In the genomic region with DNA sequence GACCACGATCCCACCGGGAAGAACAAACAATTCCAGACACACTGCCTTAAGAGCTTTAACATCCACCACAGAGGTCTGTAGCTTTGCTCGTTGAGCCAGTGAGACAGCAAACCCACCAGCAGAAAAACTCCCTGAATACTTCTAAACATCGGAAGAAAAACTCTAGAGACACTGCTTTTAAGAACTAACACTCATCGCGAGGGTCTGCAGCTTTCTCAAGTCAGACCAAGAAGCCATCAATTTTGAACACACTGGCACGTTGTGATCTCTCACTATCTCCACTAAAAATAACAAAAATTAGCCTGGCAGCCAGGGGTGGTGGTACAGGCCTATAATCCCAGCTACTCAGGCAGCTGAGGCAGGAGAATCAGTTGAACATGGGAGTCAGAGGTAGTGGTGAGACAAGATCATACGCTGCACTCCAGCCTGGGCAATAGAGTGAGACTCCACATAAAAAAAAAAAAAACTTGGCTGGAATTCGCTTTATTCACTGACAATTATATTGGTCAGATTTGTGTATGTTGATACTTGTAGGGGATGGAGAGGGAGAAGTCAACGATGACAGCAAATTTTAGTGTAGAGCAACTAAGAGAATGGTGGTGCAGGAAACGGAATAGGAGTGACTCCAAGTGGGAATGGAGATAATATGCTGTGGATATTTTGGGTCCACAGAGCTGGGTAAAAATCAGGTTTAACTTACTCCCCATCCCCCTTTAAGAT, we compare ENCODE assay signal across 8 cellular contexts. TPM values are rescaled to one million over a fixed set of nuclear protein-coding genes. Genes with fewer than 3 reads are reported as not detected.
DNase-seq lines count a peak whose midpoint lies in the region; ATAC-seq and TF ChIP-seq lines count a peak whose summit lies in the region.

No MANE protein-coding gene starts in this region.

- TF ChIP-seq CTCF in GM06990 (IDR thresholded peaks at IDR 0.05; ENCODE audit: insufficient read depth, low read length, poor library complexity, severe bottlenecking) (no peak), SU-DHL-6 (IDR thresholded peaks at IDR 0.05; ENCODE audit: insufficient read depth, low read length, poor library complexity, severe bottlenecking) (no peak), fibroblast of lung (conservative IDR thresholded peaks at IDR 0.05 in 1 of 2, IDR thresholded peaks at IDR 0.05 in 1 of 2; ENCODE audit: low read depth in 1 of 2, low read length in 2 of 2) (no peak), retinal pigment epithelial cell (conservative IDR thresholded peaks at IDR 0.05; ENCODE audit: low read depth, low read length) (no peak)

- H3K9me2 ChIP-seq in SU-DHL-6 (replicated peaks; ENCODE audit: insufficient read depth, low read length): no peaks in the 10 kb centered on the region

- no peak for ATAC-seq in HG02981 (IDR thresholded peaks at IDR 0.05; ENCODE audit: unreplicated experiment)

- DNase-seq in GM06990 (ENCODE audit: extremely low read depth, insufficient read length): no peak
- DNase-seq in fibroblast of lung (ENCODE audit: low read depth in 2 of 2): no peak
- no peak for DNase-seq in retinal pigment epithelial cell (ENCODE audit: low read depth)
- DNase-seq in stimulated activated CD4-positive, alpha-beta T cell treated with anti-CD3 and anti-CD28 coated beads, Interleukin-4, amount 100 ng/mL, for 24 hours: no peak
- no peak for DNase-seq in NCI-H82 (lab: John Stamatoyannopoulos, UW)
- DNase-seq in activated CD4-positive, alpha-beta T cell treated with anti-CD3 and anti-CD28 coated beads, Interleukin-2, amount 50 U/mL, for 4 hours: no peak

- peak overlapping the region; percentile 79 for H3K9ac ChIP-seq in SU-DHL-6 (ENCODE audit: low read length)
- peak overlapping the region; percentile 40 for H3K9ac ChIP-seq in fibroblast of lung (ENCODE audit: insufficient read depth, low read length)

- H3F3A ChIP-seq in SU-DHL-6 (ENCODE audit: insufficient read depth): peaks cover 23% of the 10 kb centered on the region

- no peaks in the 10 kb centered on the region for H3K4me1 ChIP-seq in fibroblast of lung (ENCODE audit: control insufficient read depth, extremely low read depth, insufficient read depth, low read length)

- H3K36me3 ChIP-seq in GM06990 (ENCODE audit: control insufficient read depth, insufficient read depth, low read length): no peaks in the 10 kb centered on the region; the same call in 1 of the 2 replicates
- H3K36me3 ChIP-seq in SU-DHL-6 (ENCODE audit: low read length): 0 out of 2 replicates have a peak, but pooled peaks cover 3% of the 10 kb centered on the region
- H3K36me3 ChIP-seq in fibroblast of lung (ENCODE audit: control insufficient read depth, insufficient read depth, low read length): peaks cover 2% of the 10 kb centered on the region

- H3K27me3 ChIP-seq in GM06990 (replicated peaks; ENCODE audit: control insufficient read depth, insufficient read depth, low read length) (no peaks in the 10 kb centered on the region), SU-DHL-6 (ENCODE audit: low read length) (no peaks in the 10 kb centered on the region), fibroblast of lung (ENCODE audit: control insufficient read depth, insufficient read depth, low read length) (no peaks in the 10 kb centered on the region)

- H3K27ac ChIP-seq in SU-DHL-6 (ENCODE audit: low read depth, low read length) (peak overlapping the region; percentile 48), fibroblast of lung (ENCODE audit: insufficient read depth, low read length) (peak overlapping the region; percentile 83)

- H3K4me3 ChIP-seq in GM06990 (replicated peaks; ENCODE audit: low read depth, low read length) (peak overlapping the region; percentile 76), SU-DHL-6 (ENCODE audit: insufficient read depth, low read length, poor library complexity, severe bottlenecking) (peak overlapping the region; percentile 73), fibroblast of lung (replicated peaks in 1 of 4; ENCODE audit: control extremely low read depth in 1 of 4, insufficient read depth in 1 of 4, low read depth in 3 of 4, low read length in 4 of 4) (peak overlapping the region; percentile 69 to 91 (median 82)), retinal pigment epithelial cell (ENCODE audit: low read length) (peak overlapping the region; percentile 84)

- H4K20me1 ChIP-seq in SU-DHL-6 (ENCODE audit: low read depth, low read length): no peaks in the 10 kb centered on the region
- no peaks in the 10 kb centered on the region for H4K20me1 ChIP-seq in fibroblast of lung (ENCODE audit: control insufficient read depth, extremely low read depth, insufficient read depth, low read length)

- H3K4me2 ChIP-seq in SU-DHL-6 (ENCODE audit: low read depth, low read length, poor library complexity, severe bottlenecking) (peak overlapping the region; percentile 81), fibroblast of lung (ENCODE audit: extremely low read depth, insufficient read depth, low read length) (peak overlapping the region; percentile 86)

- H2AFZ ChIP-seq in SU-DHL-6 (ENCODE audit: low read depth, low read length, severe bottlenecking) (peak overlapping the region; percentile 96), fibroblast of lung (ENCODE audit: low read length) (peak overlapping the region; percentile 93)

- H3K79me2 ChIP-seq in SU-DHL-6 (ENCODE audit: insufficient read depth, low read length): 0 out of 2 replicates have a peak, but pooled peaks cover 12% of the 10 kb centered on the region
- peaks cover 13% of the 10 kb centered on the region for H3K79me2 ChIP-seq in fibroblast of lung (ENCODE audit: control insufficient read depth, insufficient read depth, low read length)

- H3K9me3 ChIP-seq in SU-DHL-6 (ENCODE audit: insufficient read depth, low read length) (peaks cover 29% of the 10 kb centered on the region), fibroblast of lung (ENCODE audit: control insufficient read depth, insufficient read depth, low read depth, low read length) (no peaks in the 10 kb centered on the region)

RNA-seq across cellular contexts. Expression of a gene that starts 0.9 kb away (rescaled TPM):
- 123 and 124 TPM in 2 replicates for total RNA-seq in fibroblast of lung
- polyA plus RNA-seq in fibroblast of lung: 183 and 246 TPM in 2 replicates
- polyA plus RNA-seq in fibroblast of lung (2012): 129 and 153 TPM in 2 replicates
- 37.2 and 40.4 TPM in 2 replicates for polyA minus RNA-seq in fibroblast of lung (ENCODE audit: low replicate concordance)

RNA-seq across cellular contexts. Expression of a gene that starts 25.6 kb away (rescaled TPM):
- 52.1 and 58.3 TPM in 2 replicates for total RNA-seq in fibroblast of lung
- 109 and 113 TPM in 2 replicates for polyA plus RNA-seq in fibroblast of lung
- polyA plus RNA-seq in fibroblast of lung (2012): 72.2 and 88.0 TPM in 2 replicates
- 16.5 and 23.5 TPM in 2 replicates for polyA minus RNA-seq in fibroblast of lung (ENCODE audit: low replicate concordance)

RNA-seq across cellular contexts. Expression of a gene that starts 27.2 kb away (rescaled TPM):
- total RNA-seq in fibroblast of lung: 16.3 and 19.3 TPM in 2 replicates
- polyA plus RNA-seq in fibroblast of lung: 27.3 and 33.0 TPM in 2 replicates
- polyA plus RNA-seq in fibroblast of lung (2012): 15.9 and 21.2 TPM in 2 replicates
- 5.7 and 14.8 TPM in 2 replicates for polyA minus RNA-seq in fibroblast of lung (ENCODE audit: low replicate concordance)

RNA-seq across cellular contexts. Expression of a gene that starts 27.6 kb away (rescaled TPM):
- 0.26 and 0.33 TPM in 2 replicates for total RNA-seq in fibroblast of lung
- 0.26 and 1.1 TPM in 2 replicates for polyA plus RNA-seq in fibroblast of lung
- polyA plus RNA-seq in fibroblast of lung (2012): 0.56 and 1.3 TPM in 2 replicates
- not detected in 2 replicates for polyA minus RNA-seq in fibroblast of lung (ENCODE audit: low replicate concordance)
